2 cellular contexts compared by ENCODE assay signal in the genomic region with DNA sequence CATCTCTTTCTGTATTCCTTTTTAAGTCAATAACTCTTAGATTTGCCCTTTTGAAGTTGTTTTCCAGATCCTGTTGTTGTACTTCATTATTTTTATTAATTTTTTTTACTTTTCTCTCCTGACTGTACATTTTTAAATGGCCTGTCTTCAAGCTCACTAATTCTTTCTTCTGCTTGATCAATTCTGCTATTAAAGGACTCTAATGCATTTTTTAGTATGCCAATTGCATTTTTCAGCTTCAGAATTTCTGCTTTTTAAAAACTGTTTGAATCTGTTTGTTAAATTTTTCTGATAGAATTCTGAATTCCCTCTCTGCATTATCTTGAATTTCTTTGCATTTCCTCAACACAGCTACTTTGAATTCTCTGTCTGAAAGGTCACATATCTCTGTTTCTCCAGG.
TF ChIP-seq lines count a peak whose summit lies in the region.

No MANE protein-coding gene starts in this region.

TF ChIP-seq in HepG2, 621 proteins besides CTCF, POLR2A, EP300 and RAD21:
- TF ChIP-seq ZNF160 (CRISPR knock-in tag; IDR thresholded peaks at IDR 0.05), result peak; percentile 94; the same call in 1 of the 2 replicates
- TF ChIP-seq, protein P1, sequence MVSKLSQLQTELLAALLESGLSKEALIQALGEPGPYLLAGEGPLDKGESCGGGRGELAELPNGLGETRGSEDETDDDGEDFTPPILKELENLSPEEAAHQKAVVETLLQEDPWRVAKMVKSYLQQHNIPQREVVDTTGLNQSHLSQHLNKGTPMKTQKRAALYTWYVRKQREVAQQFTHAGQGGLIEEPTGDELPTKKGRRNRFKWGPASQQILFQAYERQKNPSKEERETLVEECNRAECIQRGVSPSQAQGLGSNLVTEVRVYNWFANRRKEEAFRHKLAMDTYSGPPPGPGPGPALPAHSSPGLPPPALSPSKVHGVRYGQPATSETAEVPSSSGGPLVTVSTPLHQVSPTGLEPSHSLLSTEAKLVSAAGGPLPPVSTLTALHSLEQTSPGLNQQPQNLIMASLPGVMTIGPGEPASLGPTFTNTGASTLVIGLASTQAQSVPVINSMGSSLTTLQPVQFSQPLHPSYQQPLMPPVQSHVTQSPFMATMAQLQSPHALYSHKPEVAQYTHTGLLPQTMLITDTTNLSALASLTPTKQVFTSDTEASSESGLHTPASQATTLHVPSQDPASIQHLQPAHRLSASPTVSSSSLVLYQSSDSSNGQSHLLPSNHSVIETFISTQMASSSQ (IDR thresholded peaks at IDR 0.05; ENCODE audit: low read depth), result no peak
- TF ChIP-seq, protein P1 (CRISPR knock-in tag; IDR thresholded peaks at IDR 0.05; ENCODE audit: borderline replicate concordance), result no peak

TF ChIP-seq in GM23338, 12 proteins besides CTCF, POLR2A, EP300 and RAD21:
- TF ChIP-seq EZH2 (IDR thresholded peaks at IDR 0.05; ENCODE audit: low read depth, unreplicated experiment) (no peak), ZNF114 (CRISPR knock-in tag; IDR thresholded peaks at IDR 0.05) (no peak)
